ENCODE assay signal across 8 cellular contexts in the genomic region with DNA sequence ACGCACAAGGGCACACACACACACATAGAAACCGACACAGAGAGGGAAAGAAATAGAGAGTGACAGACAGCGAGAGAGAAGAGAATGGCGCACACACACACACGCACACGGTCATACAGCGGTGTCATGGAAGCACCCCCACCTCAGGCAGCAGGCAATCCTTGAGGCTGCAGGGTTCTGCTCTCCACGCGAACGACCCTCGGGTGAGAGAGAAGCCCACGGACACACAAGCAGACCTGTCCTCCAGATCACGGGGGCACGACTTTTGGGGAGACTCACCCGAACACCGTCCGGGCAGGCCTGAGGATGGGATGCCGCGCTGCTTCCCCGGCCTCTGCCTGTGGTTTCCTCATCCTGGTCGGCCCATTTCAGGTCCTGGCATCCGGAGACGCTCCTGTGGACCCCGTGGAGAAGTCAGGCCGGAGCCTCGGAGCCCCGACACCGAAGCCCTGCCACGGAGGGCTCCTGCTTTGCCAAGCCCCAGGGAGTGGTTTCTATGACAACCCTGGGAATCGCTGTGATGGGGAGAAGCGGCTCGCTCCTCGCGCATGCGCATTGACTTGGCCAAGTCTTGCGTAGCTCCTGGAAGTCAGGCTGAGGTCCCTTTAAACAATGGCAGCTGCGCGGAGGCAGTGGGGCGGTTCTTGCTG.
DNase-seq lines count a peak whose midpoint lies in the region; ATAC-seq, FAIRE-seq and TF ChIP-seq lines count a peak whose summit lies in the region.

No MANE protein-coding gene starts in this region.

- peaks cover 16% of the 10 kb centered on the region for H3K4me1 Mint-ChIP-seq in activated T-cell treated with anti-CD3 and anti-CD28 coated beads, Interleukin-2, amount 50 U/mL, for 72 hours (ENCODE audit: low read depth)
- no peaks in the 10 kb centered on the region for H3K4me1 Mint-ChIP-seq in WTC11

- peak overlapping the region; percentile 19 to 73 for H3K4me3 Mint-ChIP-seq in activated T-cell treated with anti-CD3 and anti-CD28 coated beads, Interleukin-2, amount 50 U/mL, for 72 hours
- H3K4me3 Mint-ChIP-seq in WTC11, result no peak overlapping the region

- peak; percentile 74 to 83 for ATAC-seq in activated T-cell treated with anti-CD3 and anti-CD28 coated beads, Interleukin-2, amount 50 U/mL, for 72 hours (replicated peaks in 1 of 2)
- ATAC-seq in WTC11 (no peak), HG02981 (IDR thresholded peaks at IDR 0.05; ENCODE audit: unreplicated experiment) (no peak), GM18873 (IDR thresholded peaks at IDR 0.05; ENCODE audit: low FRiP score, unreplicated experiment) (no peak)

- no peak for TF ChIP-seq CTCF in WTC11 (IDR thresholded peaks at IDR 0.05)

- H3K27ac Mint-ChIP-seq in activated T-cell treated with anti-CD3 and anti-CD28 coated beads, Interleukin-2, amount 50 U/mL, for 72 hours, result no peak overlapping the region
- H3K27ac Mint-ChIP-seq in WTC11, result no peak overlapping the region

- POLR2A ChIA-PET in WTC11 (lab: Charles Lee), result no interaction called here

- CTCF ChIA-PET in WTC11 (lab: Charles Lee), result no interaction called here

- no peak for DNase-seq in HTR-8/SVneo (ENCODE audit: insufficient read length, low spot score)
- peak; percentile 35 to 48 for DNase-seq in activated T-cell treated with anti-CD3 and anti-CD28 coated beads, Interleukin-2, amount 50 U/mL, for 72 hours
- DNase-seq in head of caudate nucleus, result peak; percentile 42 to 94 (median 85)
- DNase-seq in skeletal muscle cell (ENCODE audit: low read depth), result peak; percentile 32
- DNase-seq in WTC11 (ENCODE audit: low spot score), result no peak
- DNase-seq in MV-4-11 (lab: John Stamatoyannopoulos, UW), result no peak

- H3K27me3 Mint-ChIP-seq in activated T-cell treated with anti-CD3 and anti-CD28 coated beads, Interleukin-2, amount 50 U/mL, for 72 hours (ENCODE audit: low read depth), result peaks cover 25% of the 10 kb centered on the region
- H3K27me3 Mint-ChIP-seq in WTC11 (ENCODE audit: low read depth), result peaks cover 5% of the 10 kb centered on the region; the same call in 1 of the 2 replicates

- H3K4me3 ChIP-seq in skeletal muscle cell (ENCODE audit: low read depth, low read length), result peak overlapping the region; percentile 47

- FAIRE-seq in HTR-8/SVneo (lab: Jason Lieb, UNC), result peak; percentile 79

- H3K36me3 Mint-ChIP-seq in activated T-cell treated with anti-CD3 and anti-CD28 coated beads, Interleukin-2, amount 50 U/mL, for 72 hours (ENCODE audit: insufficient read depth in 2 of 2), result peaks cover 6 to 10% of the 10 kb centered on the region in 2 donors
- H3K36me3 Mint-ChIP-seq in WTC11, result peaks cover 49% of the 10 kb centered on the region

- intact Hi-C loops in head of caudate nucleus (cut with DNase I), result no loop called here

- peaks cover 4 to 12% of the 10 kb centered on the region in 2 donors for H3K9me3 Mint-ChIP-seq in activated T-cell treated with anti-CD3 and anti-CD28 coated beads, Interleukin-2, amount 50 U/mL, for 72 hours
- peaks cover 75% of the 10 kb centered on the region for H3K9me3 Mint-ChIP-seq in WTC11

TF ChIP-seq in WTC11, 78 proteins besides CTCF, POLR2A, EP300 and RAD21:
- TF ChIP-seq, protein P1, sequence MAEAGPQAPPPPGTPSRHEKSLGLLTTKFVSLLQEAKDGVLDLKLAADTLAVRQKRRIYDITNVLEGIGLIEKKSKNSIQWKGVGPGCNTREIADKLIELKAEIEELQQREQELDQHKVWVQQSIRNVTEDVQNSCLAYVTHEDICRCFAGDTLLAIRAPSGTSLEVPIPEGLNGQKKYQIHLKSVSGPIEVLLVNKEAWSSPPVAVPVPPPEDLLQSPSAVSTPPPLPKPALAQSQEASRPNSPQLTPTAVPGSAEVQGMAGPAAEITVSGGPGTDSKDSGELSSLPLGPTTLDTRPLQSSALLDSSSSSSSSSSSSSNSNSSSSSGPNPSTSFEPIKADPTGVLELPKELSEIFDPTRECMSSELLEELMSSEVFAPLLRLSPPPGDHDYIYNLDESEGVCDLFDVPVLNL (CRISPR knock-in tag; IDR thresholded peaks at IDR 0.05; ENCODE audit: borderline replicate concordance, low read depth), result no peak
- TF ChIP-seq, protein P2, sequence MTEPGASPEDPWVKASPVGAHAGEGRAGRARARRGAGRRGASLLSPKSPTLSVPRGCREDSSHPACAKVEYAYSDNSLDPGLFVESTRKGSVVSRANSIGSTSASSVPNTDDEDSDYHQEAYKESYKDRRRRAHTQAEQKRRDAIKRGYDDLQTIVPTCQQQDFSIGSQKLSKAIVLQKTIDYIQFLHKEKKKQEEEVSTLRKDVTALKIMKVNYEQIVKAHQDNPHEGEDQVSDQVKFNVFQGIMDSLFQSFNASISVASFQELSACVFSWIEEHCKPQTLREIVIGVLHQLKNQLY (CRISPR knock-in tag; IDR thresholded peaks at IDR 0.05), result no peak
- TF ChIP-seq, protein P3, sequence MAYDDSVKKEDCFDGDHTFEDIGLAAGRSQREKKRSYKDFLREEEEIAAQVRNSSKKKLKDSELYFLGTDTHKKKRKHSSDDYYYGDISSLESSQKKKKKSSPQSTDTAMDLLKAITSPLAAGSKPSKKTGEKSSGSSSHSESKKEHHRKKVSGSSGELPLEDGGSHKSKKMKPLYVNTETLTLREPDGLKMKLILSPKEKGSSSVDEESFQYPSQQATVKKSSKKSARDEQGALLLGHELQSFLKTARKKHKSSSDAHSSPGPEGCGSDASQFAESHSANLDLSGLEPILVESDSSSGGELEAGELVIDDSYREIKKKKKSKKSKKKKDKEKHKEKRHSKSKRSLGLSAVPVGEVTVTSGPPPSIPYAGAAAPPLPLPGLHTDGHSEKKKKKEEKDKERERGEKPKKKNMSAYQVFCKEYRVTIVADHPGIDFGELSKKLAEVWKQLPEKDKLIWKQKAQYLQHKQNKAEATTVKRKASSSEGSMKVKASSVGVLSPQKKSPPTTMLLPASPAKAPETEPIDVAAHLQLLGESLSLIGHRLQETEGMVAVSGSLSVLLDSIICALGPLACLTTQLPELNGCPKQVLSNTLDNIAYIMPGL (CRISPR knock-in tag; IDR thresholded peaks at IDR 0.05), result no peak
- TF ChIP-seq, protein P4, sequence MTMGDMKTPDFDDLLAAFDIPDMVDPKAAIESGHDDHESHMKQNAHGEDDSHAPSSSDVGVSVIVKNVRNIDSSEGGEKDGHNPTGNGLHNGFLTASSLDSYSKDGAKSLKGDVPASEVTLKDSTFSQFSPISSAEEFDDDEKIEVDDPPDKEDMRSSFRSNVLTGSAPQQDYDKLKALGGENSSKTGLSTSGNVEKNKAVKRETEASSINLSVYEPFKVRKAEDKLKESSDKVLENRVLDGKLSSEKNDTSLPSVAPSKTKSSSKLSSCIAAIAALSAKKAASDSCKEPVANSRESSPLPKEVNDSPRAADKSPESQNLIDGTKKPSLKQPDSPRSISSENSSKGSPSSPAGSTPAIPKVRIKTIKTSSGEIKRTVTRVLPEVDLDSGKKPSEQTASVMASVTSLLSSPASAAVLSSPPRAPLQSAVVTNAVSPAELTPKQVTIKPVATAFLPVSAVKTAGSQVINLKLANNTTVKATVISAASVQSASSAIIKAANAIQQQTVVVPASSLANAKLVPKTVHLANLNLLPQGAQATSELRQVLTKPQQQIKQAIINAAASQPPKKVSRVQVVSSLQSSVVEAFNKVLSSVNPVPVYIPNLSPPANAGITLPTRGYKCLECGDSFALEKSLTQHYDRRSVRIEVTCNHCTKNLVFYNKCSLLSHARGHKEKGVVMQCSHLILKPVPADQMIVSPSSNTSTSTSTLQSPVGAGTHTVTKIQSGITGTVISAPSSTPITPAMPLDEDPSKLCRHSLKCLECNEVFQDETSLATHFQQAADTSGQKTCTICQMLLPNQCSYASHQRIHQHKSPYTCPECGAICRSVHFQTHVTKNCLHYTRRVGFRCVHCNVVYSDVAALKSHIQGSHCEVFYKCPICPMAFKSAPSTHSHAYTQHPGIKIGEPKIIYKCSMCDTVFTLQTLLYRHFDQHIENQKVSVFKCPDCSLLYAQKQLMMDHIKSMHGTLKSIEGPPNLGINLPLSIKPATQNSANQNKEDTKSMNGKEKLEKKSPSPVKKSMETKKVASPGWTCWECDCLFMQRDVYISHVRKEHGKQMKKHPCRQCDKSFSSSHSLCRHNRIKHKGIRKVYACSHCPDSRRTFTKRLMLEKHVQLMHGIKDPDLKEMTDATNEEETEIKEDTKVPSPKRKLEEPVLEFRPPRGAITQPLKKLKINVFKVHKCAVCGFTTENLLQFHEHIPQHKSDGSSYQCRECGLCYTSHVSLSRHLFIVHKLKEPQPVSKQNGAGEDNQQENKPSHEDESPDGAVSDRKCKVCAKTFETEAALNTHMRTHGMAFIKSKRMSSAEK (CRISPR knock-in tag; IDR thresholded peaks at IDR 0.05; ENCODE audit: borderline replicate concordance), result no peak
- TF ChIP-seq, protein P5, sequence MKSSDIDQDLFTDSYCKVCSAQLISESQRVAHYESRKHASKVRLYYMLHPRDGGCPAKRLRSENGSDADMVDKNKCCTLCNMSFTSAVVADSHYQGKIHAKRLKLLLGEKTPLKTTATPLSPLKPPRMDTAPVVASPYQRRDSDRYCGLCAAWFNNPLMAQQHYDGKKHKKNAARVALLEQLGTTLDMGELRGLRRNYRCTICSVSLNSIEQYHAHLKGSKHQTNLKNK (CRISPR knock-in tag; IDR thresholded peaks at IDR 0.05), result no peak
- TF ChIP-seq FOXJ3 (CRISPR knock-in tag; IDR thresholded peaks at IDR 0.05; ENCODE audit: borderline replicate concordance) (no peak), SOX15 (CRISPR knock-in tag; IDR thresholded peaks at IDR 0.05) (no peak), TP53 (CRISPR knock-in tag; IDR thresholded peaks at IDR 0.05) (no peak), ESRRA (CRISPR knock-in tag; IDR thresholded peaks at IDR 0.05; ENCODE audit: borderline replicate concordance) (no peak), JUN (CRISPR knock-in tag; IDR thresholded peaks at IDR 0.05) (no peak)
- TF ChIP-seq, protein P6, sequence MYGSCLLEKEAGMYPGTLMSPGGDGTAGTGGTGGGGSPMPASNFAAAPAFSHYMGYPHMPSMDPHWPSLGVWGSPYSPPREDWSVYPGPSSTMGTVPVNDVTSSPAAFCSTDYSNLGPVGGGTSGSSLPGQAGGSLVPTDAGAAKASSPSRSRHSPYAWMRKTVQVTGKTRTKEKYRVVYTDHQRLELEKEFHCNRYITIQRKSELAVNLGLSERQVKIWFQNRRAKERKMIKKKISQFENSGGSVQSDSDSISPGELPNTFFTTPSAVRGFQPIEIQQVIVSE (CRISPR knock-in tag; IDR thresholded peaks at IDR 0.05; ENCODE audit: borderline replicate concordance), result no peak

Comparison
In these comparisons a context has a peak if more than half of its experiments do, and no peak if none do; other contexts are left out.
1. DNase-seq: peak in activated T-cell treated with anti-CD3 and anti-CD28 coated beads, Interleukin-2, amount 50 U/mL, for 72 hours (2 of 2), head of caudate nucleus (42 of 42) and skeletal muscle cell (single experiment); none in HTR-8/SVneo (single experiment), WTC11 (single experiment) and MV-4-11 (single experiment).
2. ATAC-seq: peak in activated T-cell treated with anti-CD3 and anti-CD28 coated beads, Interleukin-2, amount 50 U/mL, for 72 hours (2 of 2); none in WTC11 (single experiment), HG02981 (single experiment) and GM18873 (single experiment).